Comparison of ENCODE assay signal across 11 cellular contexts in genomic region chr17:77356109-77356689, GRCh38.
A peak's percentile ranks its signal among the peaks of the same experiment; 100 is the strongest.
DNase-seq lines count a peak whose midpoint lies in the region; ATAC-seq and FAIRE-seq lines count a peak whose summit lies in the region.
"Had no signal": no experiment of that assay in that cellular context is flagged by ENCODE, and none has a peak within 500 bp of the region (broad histone marks: within the 10 kb centered on the region; RNA-seq: fewer than 3 reads in every experiment).

No MANE protein-coding gene starts in this region.

- no peak for FAIRE-seq in frontal cortex (lab: Jason Lieb, UNC)

- H3K4me1 Mint-ChIP-seq in stimulated activated naive CD8-positive, alpha-beta T cell treated with anti-CD3 and anti-CD28 coated beads, Interleukin-15, amount 100 ng/mL, for 72 hours: peaks cover 58% of the 10 kb centered on the region

- peak; percentile 62 for ATAC-seq in stimulated activated naive CD8-positive, alpha-beta T cell treated with anti-CD3 and anti-CD28 coated beads, Interleukin-15, amount 100 ng/mL, for 72 hours
- no peak for ATAC-seq in GM21723 (IDR thresholded peaks at IDR 0.05; ENCODE audit: unreplicated experiment)
- ATAC-seq: heart left ventricle had no signal

- peaks cover 25% of the 10 kb centered on the region for H3K36me3 ChIP-seq in SJSA1
- H3K36me3 ChIP-seq: heart left ventricle had no signal

- peaks cover 9% of the 10 kb centered on the region for H3K4me1 ChIP-seq in SJSA1 (replicated peaks)

- H3K9me3 ChIP-seq in SJSA1 (replicated peaks): 0 out of 2 replicates have a peak, but pooled peaks cover 2% of the 10 kb centered on the region
- H3K9me3 ChIP-seq: heart left ventricle had no signal

- no peak overlapping the region for H3K27ac ChIP-seq in SJSA1

- no peaks in the 10 kb centered on the region for H3K9me3 Mint-ChIP-seq in stimulated activated naive CD8-positive, alpha-beta T cell treated with anti-CD3 and anti-CD28 coated beads, Interleukin-15, amount 100 ng/mL, for 72 hours

- no peaks in the 10 kb centered on the region for H3K27me3 ChIP-seq in SJSA1 (replicated peaks)
- H3K27me3 ChIP-seq: heart left ventricle had no signal

- peak overlapping the region in 1 of 2 donors; percentile 92 for H3K27ac Mint-ChIP-seq in stimulated activated naive CD8-positive, alpha-beta T cell treated with anti-CD3 and anti-CD28 coated beads, Interleukin-15, amount 100 ng/mL, for 72 hours

- no peak overlapping the region for H3K4me3 Mint-ChIP-seq in stimulated activated naive CD8-positive, alpha-beta T cell treated with anti-CD3 and anti-CD28 coated beads, Interleukin-15, amount 100 ng/mL, for 72 hours

- H3K27me3 Mint-ChIP-seq in stimulated activated naive CD8-positive, alpha-beta T cell treated with anti-CD3 and anti-CD28 coated beads, Interleukin-15, amount 100 ng/mL, for 72 hours: no peaks in the 10 kb centered on the region

- DNase-seq in NOMO-1 treated with dmso at 0.1 percent for 144 hours (lab: John Stamatoyannopoulos, UW; ENCODE audit: unreplicated experiment): peak; percentile 1
- no peak for DNase-seq in NOMO-1 (lab: John Stamatoyannopoulos, UW; ENCODE audit: unreplicated experiment in 2 of 2)
- DNase-seq in SJSA1 (ENCODE audit: low read depth in 1 of 2, low spot score in 2 of 2): peak; percentile 38 to 45
- peak; percentile 5 for DNase-seq in fibroblast of peridontal ligament (ENCODE audit: extremely low read depth)
- peak in 1 of 2 donors; percentile 35 for DNase-seq in stimulated activated naive CD8-positive, alpha-beta T cell treated with anti-CD3 and anti-CD28 coated beads, Interleukin-15, amount 100 ng/mL, for 72 hours
- no peak for DNase-seq in stimulated activated CD4-positive, alpha-beta T cell treated with anti-CD3 and anti-CD28 coated beads, Interleukin-1b, Interleukin-23, amount 100 ng/mL, for 48 hours
- DNase-seq in frontal cortex (ENCODE audit: low spot score in 2 of 2): no peak
- DNase-seq: amniotic stem cell, SIG-M5 had no signal

- H3K4me3 ChIP-seq in SJSA1: no peak overlapping the region
- H3K4me3 ChIP-seq: heart left ventricle had no signal

Comparison
In these comparisons a context has a peak if more than half of its experiments do, and no peak if none do; other contexts are left out.
1. DNase-seq: peak in NOMO-1 treated with dmso at 0.1 percent for 144 hours (single experiment), SJSA1 (2 of 2) and fibroblast of peridontal ligament (single experiment); none in NOMO-1 (0 of 2), stimulated activated CD4-positive, alpha-beta T cell treated with anti-CD3 and anti-CD28 coated beads, Interleukin-1b, Interleukin-23, amount 100 ng/mL, for 48 hours (single experiment) and frontal cortex (0 of 2).